ENCODE assay signal across 11 cellular contexts in genomic region chr2:231461516-231461971, GRCh38. TPM values are rescaled to one million over a fixed set of nuclear protein-coding genes. Genes with fewer than 3 reads are reported as not detected.
DNase-seq lines count a peak whose midpoint lies in the region; ATAC-seq and TF ChIP-seq lines count a peak whose summit lies in the region.
"Had no signal": no experiment of that assay in that cellular context is flagged by ENCODE, and none has a peak within 500 bp of the region (broad histone marks: within the 10 kb centered on the region; RNA-seq: fewer than 3 reads in every experiment).

No MANE protein-coding gene starts in this region.

- 100% methylated on average over 2 of the region's 8 CpGs for WGBS in mesendoderm (ENCODE audit: extremely low coverage, insufficient coverage, low lambda C conversion rate)

- H4K20me1 ChIP-seq in GM23338 (replicated peaks; ENCODE audit: insufficient read depth): peaks cover 71% of the 10 kb centered on the region

- peak overlapping the region; percentile 46 for H3K56ac ChIP-seq in mesendoderm (ENCODE audit: low read length)

- H3K9ac ChIP-seq in mesendoderm (ENCODE audit: low read length): peak overlapping the region; percentile 44

- TF ChIP-seq CTCF in GM23338 (conservative IDR thresholded peaks at IDR 0.05; ENCODE audit: low read depth in 2 of 2): no peak

- no peak overlapping the region for H2BK15ac ChIP-seq in mesendoderm (replicated peaks; ENCODE audit: low read depth)

- H3K4me3 Mint-ChIP-seq in CD4-positive, CD25-positive, alpha-beta regulatory T cell: peak overlapping the region; percentile 91 to 100 (median 97)
- peak overlapping the region; percentile 96 for H3K4me3 Mint-ChIP-seq in GM23338
- peak overlapping the region; percentile 97 for H3K4me3 Mint-ChIP-seq in activated CD8-positive, alpha-beta T cell treated with anti-CD3 and anti-CD28 coated beads, Interleukin-2, amount 10 ng/mL, durations not matched to agents 7 days and 5 days

- CTCF ChIA-PET in activated CD8-positive, alpha-beta T cell treated with anti-CD3 and anti-CD28 coated beads, Interleukin-2, amount 10 ng/mL, durations not matched to agents 7 days and 5 days (lab: Charles Lee): interaction anchor here (1.1 to 9.1 kb wide), 3 partner anchors 9 to 234 kb away, joined by 4 to 107 read pairs (median 37); no protein-coding TSS in a partner anchor

- peaks cover 32 to 65% (median 55%) of the 10 kb centered on the region in 4 donors for H3K4me1 Mint-ChIP-seq in CD4-positive, CD25-positive, alpha-beta regulatory T cell
- H3K4me1 Mint-ChIP-seq in GM23338: peaks cover 45% of the 10 kb centered on the region
- peaks cover 59% of the 10 kb centered on the region for H3K4me1 Mint-ChIP-seq in activated CD8-positive, alpha-beta T cell treated with anti-CD3 and anti-CD28 coated beads, Interleukin-2, amount 10 ng/mL, durations not matched to agents 7 days and 5 days (ENCODE audit: low read depth)

- no peaks in the 10 kb centered on the region for H3K27me3 Mint-ChIP-seq in CD4-positive, CD25-positive, alpha-beta regulatory T cell
- H3K27me3 Mint-ChIP-seq in GM23338 (ENCODE audit: insufficient read depth, low read depth, poor library complexity): peaks cover 24% of the 10 kb centered on the region
- H3K27me3 Mint-ChIP-seq in activated CD8-positive, alpha-beta T cell treated with anti-CD3 and anti-CD28 coated beads, Interleukin-2, amount 10 ng/mL, durations not matched to agents 7 days and 5 days (ENCODE audit: low read depth): no peaks in the 10 kb centered on the region

- no peak overlapping the region for H2AFZ ChIP-seq in GM23338

- no peaks in the 10 kb centered on the region for H3K27me3 ChIP-seq in CD4-positive, CD25-positive, alpha-beta regulatory T cell (ENCODE audit: control insufficient read depth, insufficient read depth, low read length)
- H3K27me3 ChIP-seq in GM23338 (ENCODE audit: insufficient read depth) (no peaks in the 10 kb centered on the region), mesendoderm (ENCODE audit: insufficient read depth, low read length, poor library complexity) (no peaks in the 10 kb centered on the region)
- H3K27me3 ChIP-seq: sigmoid colon had no signal

- H3K23ac ChIP-seq in mesendoderm (ENCODE audit: low read length): peak overlapping the region; percentile 3

- H3K27ac Mint-ChIP-seq in CD4-positive, CD25-positive, alpha-beta regulatory T cell: peak overlapping the region in 2 of 3 donors; percentile 55 to 80
- no peak overlapping the region for H3K27ac Mint-ChIP-seq in GM23338
- no peak overlapping the region for H3K27ac Mint-ChIP-seq in activated CD8-positive, alpha-beta T cell treated with anti-CD3 and anti-CD28 coated beads, Interleukin-2, amount 10 ng/mL, durations not matched to agents 7 days and 5 days

- no peak overlapping the region for H2AK5ac ChIP-seq in mesendoderm (ENCODE audit: low read length)

- no peaks in the 10 kb centered on the region for H3K9me3 Mint-ChIP-seq in CD4-positive, CD25-positive, alpha-beta regulatory T cell
- H3K9me3 Mint-ChIP-seq in GM23338: peaks cover 9% of the 10 kb centered on the region; the same call in 2 of the 3 replicates
- no peaks in the 10 kb centered on the region for H3K9me3 Mint-ChIP-seq in activated CD8-positive, alpha-beta T cell treated with anti-CD3 and anti-CD28 coated beads, Interleukin-2, amount 10 ng/mL, durations not matched to agents 7 days and 5 days (ENCODE audit: insufficient read depth)

- no peak for ATAC-seq in CD4-positive, CD25-positive, alpha-beta regulatory T cell (ENCODE audit: low read depth in 2 of 2)
- ATAC-seq in GM23338: no peak
- ATAC-seq in activated CD8-positive, alpha-beta T cell treated with anti-CD3 and anti-CD28 coated beads, Interleukin-2, amount 10 ng/mL, durations not matched to agents 7 days and 5 days: no peak
- no peak for ATAC-seq in HG03039 (IDR thresholded peaks at IDR 0.05; ENCODE audit: unreplicated experiment)
- no peak for ATAC-seq in GM21447 (IDR thresholded peaks at IDR 0.05; ENCODE audit: unreplicated experiment)

- H3K79me2 ChIP-seq in GM23338 (replicated peaks; ENCODE audit: insufficient read depth) (peaks cover 83% of the 10 kb centered on the region), mesendoderm (ENCODE audit: control insufficient read depth, insufficient read depth, low read length) (peaks cover 42% of the 10 kb centered on the region)

- no peaks in the 10 kb centered on the region for H3K9me2 ChIP-seq in GM23338 (ENCODE audit: insufficient read depth)

- H3K27ac ChIP-seq in CD4-positive, CD25-positive, alpha-beta regulatory T cell (ENCODE audit: insufficient read depth, low read length, poor library complexity, severe bottlenecking): no peak overlapping the region
- peak overlapping the region; percentile 99; the same call in 1 of the 2 replicates for H3K27ac ChIP-seq in GM23338 (ENCODE audit: low read depth)
- no peak overlapping the region for H3K27ac ChIP-seq in mesendoderm (ENCODE audit: low read depth, low read length)
- H3K27ac ChIP-seq: sigmoid colon had no signal

- H3K4ac ChIP-seq in mesendoderm (ENCODE audit: low read depth, low read length): no peak overlapping the region

- POLR2A ChIA-PET in activated CD8-positive, alpha-beta T cell treated with anti-CD3 and anti-CD28 coated beads, Interleukin-2, amount 10 ng/mL, durations not matched to agents 7 days and 5 days (lab: Charles Lee): interaction anchor here (1.3 to 4.8 kb wide), 2 partner anchors 7 to 21 kb away, joined by 3 to 62 read pairs; no protein-coding TSS in a partner anchor

- no peak overlapping the region for H4K8ac ChIP-seq in mesendoderm (ENCODE audit: low read depth, low read length)

- H3K79me1 ChIP-seq in mesendoderm (ENCODE audit: low read length): peaks cover 12% of the 10 kb centered on the region

- H3K4me2 ChIP-seq in GM23338: peak overlapping the region; percentile 100; the same call in 1 of the 2 replicates
- peak overlapping the region; percentile 13 for H3K4me2 ChIP-seq in mesendoderm (ENCODE audit: low read length)

- H2BK120ac ChIP-seq in mesendoderm (ENCODE audit: low read depth, low read length): no peak overlapping the region

- H3K36me3 Mint-ChIP-seq in CD4-positive, CD25-positive, alpha-beta regulatory T cell: peaks cover 59% of the 10 kb centered on the region
- H3K36me3 Mint-ChIP-seq in GM23338 (ENCODE audit: low read depth): peaks cover 78% of the 10 kb centered on the region
- peaks cover 66% of the 10 kb centered on the region for H3K36me3 Mint-ChIP-seq in activated CD8-positive, alpha-beta T cell treated with anti-CD3 and anti-CD28 coated beads, Interleukin-2, amount 10 ng/mL, durations not matched to agents 7 days and 5 days (ENCODE audit: low read depth)

- H3K4me1 ChIP-seq in CD4-positive, CD25-positive, alpha-beta regulatory T cell (ENCODE audit: control insufficient read depth, insufficient read depth, low read length, poor library complexity, severe bottlenecking): peaks cover 47% of the 10 kb centered on the region
- H3K4me1 ChIP-seq in GM23338 (ENCODE audit: insufficient read depth) (peaks cover 21% of the 10 kb centered on the region), mesendoderm (ENCODE audit: control insufficient read depth, low read depth, low read length) (peaks cover 3% of the 10 kb centered on the region)

- H4K5ac ChIP-seq in mesendoderm (ENCODE audit: low read length): no peak overlapping the region

- H3K4me3 ChIP-seq in CD4-positive, CD25-positive, alpha-beta regulatory T cell (ENCODE audit: low read depth, low read length): peak overlapping the region; percentile 87
- H3K4me3 ChIP-seq in GM23338: peak overlapping the region; percentile 99
- H3K4me3 ChIP-seq in mesendoderm (ENCODE audit: low read length): no peak overlapping the region

- no peaks in the 10 kb centered on the region for H3K9me3 ChIP-seq in CD4-positive, CD25-positive, alpha-beta regulatory T cell (ENCODE audit: control insufficient read depth in 2 of 2, low read length in 2 of 2)
- H3K9me3 ChIP-seq: sigmoid colon had no signal

- no peak overlapping the region for H3K18ac ChIP-seq in mesendoderm (ENCODE audit: low read length)

- peaks cover 83% of the 10 kb centered on the region for H3F3A ChIP-seq in GM23338 (replicated peaks; ENCODE audit: low read depth)

- H3K36me3 ChIP-seq in CD4-positive, CD25-positive, alpha-beta regulatory T cell (ENCODE audit: control insufficient read depth, insufficient read depth, low read length): peaks cover 66% of the 10 kb centered on the region
- peaks cover 69% of the 10 kb centered on the region for H3K36me3 ChIP-seq in GM23338 (ENCODE audit: insufficient read depth)
- H3K36me3 ChIP-seq in mesendoderm (ENCODE audit: control insufficient read depth, insufficient read depth, low read length): peaks cover 24% of the 10 kb centered on the region

- no peak overlapping the region for H2BK5ac ChIP-seq in mesendoderm (ENCODE audit: low read length)

- DNase-seq in CD4-positive, CD25-positive, alpha-beta regulatory T cell: no peak
- DNase-seq in GM23338 (ENCODE audit: low spot score) (no peak), mesendoderm (no peak), NCI-H82 (lab: John Stamatoyannopoulos, UW) (no peak), NCI-H748 (lab: John Stamatoyannopoulos, UW; ENCODE audit: unreplicated experiment) (no peak)
- DNase-seq in activated CD8-positive, alpha-beta T cell treated with anti-CD3 and anti-CD28 coated beads, Interleukin-2, amount 10 ng/mL, durations not matched to agents 7 days and 5 days: no peak
- DNase-seq: effector CD8-positive, alpha-beta T cell; NCI-H2107; sigmoid colon had no signal

TF ChIP-seq in GM23338, 12 proteins besides CTCF, POLR2A, EP300 and RAD21:
- no peak for TF ChIP-seq EZH2 (IDR thresholded peaks at IDR 0.05; ENCODE audit: low read depth, unreplicated experiment)
- TF ChIP-seq POLR2AphosphoS5 (IDR thresholded peaks at IDR 0.05; ENCODE audit: low read depth): peak; percentile 59

RNA-seq across cellular contexts. Expression of gene NCL, which starts 2.7 kb away (rescaled TPM):
- total RNA-seq in CD4-positive, CD25-positive, alpha-beta regulatory T cell: 435 TPM
- 100 to 1,000 TPM; 296 to 366 (median 316) TPM for polyA plus RNA-seq in CD4-positive, CD25-positive, alpha-beta regulatory T cell
- total RNA-seq in GM23338 (2014; rRNA removed; shearing (Covaris generic)): 439 and 678 TPM in 2 replicates
- polyA plus RNA-seq in GM23338 (2016; fragmentation: Nextera tagmentation; extraction: Ambion mirVana): 2,192 and 2,269 TPM in 2 replicates
- 100 to 1,000 TPM; 665 to 686 TPM for total RNA-seq in activated CD8-positive, alpha-beta T cell treated with anti-CD3 and anti-CD28 coated beads, Interleukin-2, amount 10 ng/mL, durations not matched to agents 7 days and 5 days
- 1,036 TPM for polyA plus RNA-seq in mesendoderm (2013, experiment 1 of 2)
- 1,059 TPM for polyA plus RNA-seq in mesendoderm (2013, experiment 2 of 2)

Comparison
In these comparisons a context has a peak if more than half of its experiments do, and no peak if none do; other contexts are left out.
1. H3K27ac Mint-ChIP-seq: peak in CD4-positive, CD25-positive, alpha-beta regulatory T cell (2 of 3); none in GM23338 (single experiment) and activated CD8-positive, alpha-beta T cell treated with anti-CD3 and anti-CD28 coated beads, Interleukin-2, amount 10 ng/mL, durations not matched to agents 7 days and 5 days (single experiment).
2. Peak in every context shown above with its lines, with median percentiles within 50 percentile points of each other: H3K4me3 Mint-ChIP-seq.